ENCODE assay signal across 26 cellular contexts in the genomic region with DNA sequence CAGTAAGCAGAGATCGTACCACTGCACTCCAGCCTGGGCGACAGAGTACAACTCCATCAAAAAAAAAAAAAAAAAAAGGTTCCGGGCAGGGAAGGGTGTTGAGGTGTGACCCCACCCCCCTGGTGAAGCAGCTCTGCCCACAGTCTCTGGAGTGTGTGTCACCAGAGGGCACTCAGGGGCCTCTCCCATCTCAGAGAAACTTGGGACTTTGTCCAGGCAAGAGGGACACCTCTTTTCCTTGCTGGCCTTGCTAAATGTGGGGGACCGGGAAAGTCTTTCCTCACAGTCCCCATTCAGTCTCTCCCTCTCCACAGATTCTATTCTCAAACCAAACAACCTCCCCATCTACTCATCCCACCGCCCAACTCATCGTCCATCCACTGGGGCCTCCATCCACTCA. TPM values are rescaled to one million over a fixed set of nuclear protein-coding genes. Genes with fewer than 3 reads are reported as not detected.
DNase-seq lines count a peak whose midpoint lies in the region; ATAC-seq and TF ChIP-seq lines count a peak whose summit lies in the region.
"Had no signal": no experiment of that assay in that cellular context is flagged by ENCODE, and none has a peak within 500 bp of the region (broad histone marks: within the 10 kb centered on the region; RNA-seq: fewer than 3 reads in every experiment).

No MANE protein-coding gene starts in this region.

- no peaks in the 10 kb centered on the region for H3K4me1 ChIP-seq in osteoblast (ENCODE audit: insufficient read depth, low read length)
- H3K4me1 ChIP-seq: BE2C had no signal

- POLR2A ChIA-PET in activated CD8-positive, alpha-beta T cell treated with anti-CD3 and anti-CD28 coated beads for 36 hours (lab: Charles Lee), result no interaction called here
- POLR2A ChIA-PET in activated CD8-positive, alpha-beta T cell treated with anti-CD3 and anti-CD28 coated beads, Interleukin-2, amount 10 ng/mL, durations not matched to agents 7 days and 5 days (lab: Charles Lee), result no interaction called here

- no peak for TF ChIP-seq CTCF in activated CD8-positive, alpha-beta T cell treated with anti-CD3 and anti-CD28 coated beads for 36 hours (IDR thresholded peaks at IDR 0.05)
- TF ChIP-seq CTCF in osteoblast (IDR thresholded peaks at IDR 0.05; ENCODE audit: extremely low read depth, low read depth, low read length), result no peak

- H3K36me3 Mint-ChIP-seq in activated CD8-positive, alpha-beta T cell treated with anti-CD3 and anti-CD28 coated beads for 36 hours (ENCODE audit: low read depth), result peaks cover 31% of the 10 kb centered on the region
- peaks cover 33% of the 10 kb centered on the region for H3K36me3 Mint-ChIP-seq in activated CD8-positive, alpha-beta T cell treated with anti-CD3 and anti-CD28 coated beads, Interleukin-2, amount 10 ng/mL, durations not matched to agents 7 days and 5 days (ENCODE audit: low read depth)
- H3K36me3 Mint-ChIP-seq in activated T-helper 2 cell treated with anti-CD3 and anti-CD28 coated beads, Interferon-gamma antibody, Interleukin-2, Interleukin-4, amounts not matched to agents 10 μg/mL and 5 μg/mL and 100 μg/mL, durations not matched to agents 14 hours and 24 hours and 36 hours (ENCODE audit: low read depth), result peaks cover 53% of the 10 kb centered on the region
- peaks cover 49% of the 10 kb centered on the region for H3K36me3 Mint-ChIP-seq in activated CD4-positive, alpha-beta T cell treated with anti-CD3 and anti-CD28 coated beads, Interleukin-2, amount 10 ng/mL, durations not matched to agents 24 days and 14 days (ENCODE audit: low read depth)

- no peak for TF ChIP-seq EP300 in Ishikawa (IDR thresholded peaks at IDR 0.05; ENCODE audit: borderline replicate concordance)

- no peaks in the 10 kb centered on the region for H3K27me3 ChIP-seq in osteoblast (ENCODE audit: insufficient read depth, low read length)
- H3K27me3 ChIP-seq: BE2C, MG63 had no signal

- ATAC-seq in activated CD8-positive, alpha-beta T cell treated with anti-CD3 and anti-CD28 coated beads for 36 hours, result no peak
- ATAC-seq in activated CD8-positive, alpha-beta T cell treated with anti-CD3 and anti-CD28 coated beads, Interleukin-2, amount 10 ng/mL, durations not matched to agents 7 days and 5 days, result no peak
- no peak for ATAC-seq in HG03097 (IDR thresholded peaks at IDR 0.05; ENCODE audit: low FRiP score, unreplicated experiment)
- ATAC-seq: GM23338 had no signal

- no peak overlapping the region for H3K27ac ChIP-seq in osteoblast (ENCODE audit: low read depth, low read length)
- H3K27ac ChIP-seq: 22Rv1 had no signal

- DNase-seq in activated CD8-positive, alpha-beta T cell treated with anti-CD3 and anti-CD28 coated beads for 36 hours, result no peak
- no peak for DNase-seq in activated CD8-positive, alpha-beta T cell treated with anti-CD3 and anti-CD28 coated beads, Interleukin-2, amount 10 ng/mL, durations not matched to agents 7 days and 5 days
- DNase-seq in activated T-helper 2 cell treated with anti-CD3 and anti-CD28 coated beads, Interferon-gamma antibody, Interleukin-2, Interleukin-4, amounts not matched to agents 10 μg/mL and 5 μg/mL and 100 μg/mL, durations not matched to agents 14 hours and 24 hours and 36 hours (ENCODE audit: low spot score), result no peak
- DNase-seq in osteoblast (ENCODE audit: insufficient read length, low spot score, missing footprints), result peak; percentile 94
- DNase-seq in activated CD4-positive, alpha-beta T cell treated with anti-CD3 and anti-CD28 coated beads, Interleukin-2, amount 10 ng/mL, durations not matched to agents 24 days and 14 days, result no peak
- no peak for DNase-seq in activated CD8-positive, alpha-beta memory T cell treated with anti-CD3 and anti-CD28 coated beads, Interleukin-2, amount 50 U/mL, for 4 hours
- DNase-seq: BE2C; CD4-positive, CD25-positive, alpha-beta regulatory T cell; COR-L47; DMS 273 treated with DMSO at 0.1 percent for 48 hours; DND-41; GDM1; HCEC 1CT; MG63; NCI-H1048; NCI-H1436; NCI-H1930; NCI-H226; NCI-H524; NCI-H82; RPMI8226; SIG-M5 had no signal

- H3K4me3 Mint-ChIP-seq in activated CD8-positive, alpha-beta T cell treated with anti-CD3 and anti-CD28 coated beads for 36 hours, result no peak overlapping the region
- no peak overlapping the region for H3K4me3 Mint-ChIP-seq in activated CD8-positive, alpha-beta T cell treated with anti-CD3 and anti-CD28 coated beads, Interleukin-2, amount 10 ng/mL, durations not matched to agents 7 days and 5 days
- H3K4me3 Mint-ChIP-seq in activated T-helper 2 cell treated with anti-CD3 and anti-CD28 coated beads, Interferon-gamma antibody, Interleukin-2, Interleukin-4, amounts not matched to agents 10 μg/mL and 5 μg/mL and 100 μg/mL, durations not matched to agents 14 hours and 24 hours and 36 hours (ENCODE audit: low read depth), result no peak overlapping the region
- H3K4me3 Mint-ChIP-seq in activated CD4-positive, alpha-beta T cell treated with anti-CD3 and anti-CD28 coated beads, Interleukin-2, amount 10 ng/mL, durations not matched to agents 24 days and 14 days, result no peak overlapping the region
- H3K4me3 Mint-ChIP-seq: CD4-positive, CD25-positive, alpha-beta regulatory T cell; GM23338 had no signal

- no peak overlapping the region for H3K4me3 ChIP-seq in osteoblast (ENCODE audit: insufficient read depth, low read length)
- H3K4me3 ChIP-seq: GM23338, MG63 had no signal

- CTCF ChIA-PET in activated CD8-positive, alpha-beta T cell treated with anti-CD3 and anti-CD28 coated beads for 36 hours (lab: Charles Lee), result no interaction called here
- CTCF ChIA-PET in activated CD8-positive, alpha-beta T cell treated with anti-CD3 and anti-CD28 coated beads, Interleukin-2, amount 10 ng/mL, durations not matched to agents 7 days and 5 days (lab: Charles Lee), result no interaction called here

- intact Hi-C loops in activated CD8-positive, alpha-beta T cell treated with anti-CD3 and anti-CD28 coated beads for 36 hours (cut with micrococcal nuclease), result no loop called here
- intact Hi-C loops in activated T-helper 2 cell treated with anti-CD3 and anti-CD28 coated beads, Interferon-gamma antibody, Interleukin-2, Interleukin-4, amounts not matched to agents 10 μg/mL and 5 μg/mL and 100 μg/mL, durations not matched to agents 14 hours and 24 hours and 36 hours (cut with micrococcal nuclease), result no loop called here
- intact Hi-C loops in activated CD4-positive, alpha-beta T cell treated with anti-CD3 and anti-CD28 coated beads, Interleukin-2, amount 10 ng/mL, durations not matched to agents 24 days and 14 days (cut with micrococcal nuclease), result no loop called here

- H2AFZ ChIP-seq in osteoblast (ENCODE audit: low read length), result no peak overlapping the region
- H2AFZ ChIP-seq: GM23338 had no signal

- TF ChIP-seq RAD21 in Ishikawa (IDR thresholded peaks at IDR 0.05; ENCODE audit: low read depth), result peak; percentile 8; the same call in 1 of the 2 replicates

- H3K9me3 Mint-ChIP-seq in activated CD8-positive, alpha-beta T cell treated with anti-CD3 and anti-CD28 coated beads for 36 hours, result no peaks in the 10 kb centered on the region
- H3K9me3 Mint-ChIP-seq in activated CD8-positive, alpha-beta T cell treated with anti-CD3 and anti-CD28 coated beads, Interleukin-2, amount 10 ng/mL, durations not matched to agents 7 days and 5 days (ENCODE audit: insufficient read depth), result no peaks in the 10 kb centered on the region
- no peaks in the 10 kb centered on the region for H3K9me3 Mint-ChIP-seq in activated T-helper 2 cell treated with anti-CD3 and anti-CD28 coated beads, Interferon-gamma antibody, Interleukin-2, Interleukin-4, amounts not matched to agents 10 μg/mL and 5 μg/mL and 100 μg/mL, durations not matched to agents 14 hours and 24 hours and 36 hours
- no peaks in the 10 kb centered on the region for H3K9me3 Mint-ChIP-seq in activated CD4-positive, alpha-beta T cell treated with anti-CD3 and anti-CD28 coated beads, Interleukin-2, amount 10 ng/mL, durations not matched to agents 24 days and 14 days
- H3K9me3 Mint-ChIP-seq: CD4-positive, CD25-positive, alpha-beta regulatory T cell; GM23338 had no signal

- H3K27me3 Mint-ChIP-seq in activated CD8-positive, alpha-beta T cell treated with anti-CD3 and anti-CD28 coated beads for 36 hours, result no peaks in the 10 kb centered on the region
- H3K27me3 Mint-ChIP-seq in activated CD8-positive, alpha-beta T cell treated with anti-CD3 and anti-CD28 coated beads, Interleukin-2, amount 10 ng/mL, durations not matched to agents 7 days and 5 days (ENCODE audit: low read depth), result no peaks in the 10 kb centered on the region
- no peaks in the 10 kb centered on the region for H3K27me3 Mint-ChIP-seq in activated T-helper 2 cell treated with anti-CD3 and anti-CD28 coated beads, Interferon-gamma antibody, Interleukin-2, Interleukin-4, amounts not matched to agents 10 μg/mL and 5 μg/mL and 100 μg/mL, durations not matched to agents 14 hours and 24 hours and 36 hours (ENCODE audit: low read depth)
- H3K27me3 Mint-ChIP-seq in activated CD4-positive, alpha-beta T cell treated with anti-CD3 and anti-CD28 coated beads, Interleukin-2, amount 10 ng/mL, durations not matched to agents 24 days and 14 days, result no peaks in the 10 kb centered on the region
- H3K27me3 Mint-ChIP-seq: CD4-positive, CD25-positive, alpha-beta regulatory T cell had no signal

- H3K4me2 ChIP-seq in osteoblast (ENCODE audit: insufficient read depth, low read length), result no peak overlapping the region
- H3K4me2 ChIP-seq: GM23338 had no signal

- peaks cover 73% of the 10 kb centered on the region for H3K36me3 ChIP-seq in osteoblast (ENCODE audit: insufficient read depth, low read length)

- no peaks in the 10 kb centered on the region for H3K79me2 ChIP-seq in osteoblast (ENCODE audit: insufficient read depth, low read length)

- no peaks in the 10 kb centered on the region for H3K4me1 Mint-ChIP-seq in activated CD8-positive, alpha-beta T cell treated with anti-CD3 and anti-CD28 coated beads for 36 hours (ENCODE audit: low read depth)
- no peaks in the 10 kb centered on the region for H3K4me1 Mint-ChIP-seq in activated CD8-positive, alpha-beta T cell treated with anti-CD3 and anti-CD28 coated beads, Interleukin-2, amount 10 ng/mL, durations not matched to agents 7 days and 5 days (ENCODE audit: low read depth)
- no peaks in the 10 kb centered on the region for H3K4me1 Mint-ChIP-seq in activated T-helper 2 cell treated with anti-CD3 and anti-CD28 coated beads, Interferon-gamma antibody, Interleukin-2, Interleukin-4, amounts not matched to agents 10 μg/mL and 5 μg/mL and 100 μg/mL, durations not matched to agents 14 hours and 24 hours and 36 hours (ENCODE audit: low read depth)
- H3K4me1 Mint-ChIP-seq in activated CD4-positive, alpha-beta T cell treated with anti-CD3 and anti-CD28 coated beads, Interleukin-2, amount 10 ng/mL, durations not matched to agents 24 days and 14 days, result peaks cover 3% of the 10 kb centered on the region
- H3K4me1 Mint-ChIP-seq: CD4-positive, CD25-positive, alpha-beta regulatory T cell; GM23338 had no signal

- H3K27ac Mint-ChIP-seq in activated CD8-positive, alpha-beta T cell treated with anti-CD3 and anti-CD28 coated beads for 36 hours, result peak overlapping the region; percentile 24
- H3K27ac Mint-ChIP-seq in activated CD8-positive, alpha-beta T cell treated with anti-CD3 and anti-CD28 coated beads, Interleukin-2, amount 10 ng/mL, durations not matched to agents 7 days and 5 days, result no peak overlapping the region
- H3K27ac Mint-ChIP-seq in activated T-helper 2 cell treated with anti-CD3 and anti-CD28 coated beads, Interferon-gamma antibody, Interleukin-2, Interleukin-4, amounts not matched to agents 10 μg/mL and 5 μg/mL and 100 μg/mL, durations not matched to agents 14 hours and 24 hours and 36 hours, result peak overlapping the region; percentile 50
- no peak overlapping the region for H3K27ac Mint-ChIP-seq in activated CD4-positive, alpha-beta T cell treated with anti-CD3 and anti-CD28 coated beads, Interleukin-2, amount 10 ng/mL, durations not matched to agents 24 days and 14 days
- H3K27ac Mint-ChIP-seq: GM23338 had no signal

- peaks cover 16% of the 10 kb centered on the region for H4K20me1 ChIP-seq in osteoblast (ENCODE audit: insufficient read depth, low read length)

- H3K9me3 ChIP-seq in osteoblast (ENCODE audit: low read depth, low read length), result no peaks in the 10 kb centered on the region
- H3K9me3 ChIP-seq: BE2C, MG63 had no signal

RNA-seq across cellular contexts. Expression of gene RFLNA, which starts 43.6 kb away (rescaled TPM):
- not detected for total RNA-seq in activated CD8-positive, alpha-beta T cell treated with anti-CD3 and anti-CD28 coated beads for 36 hours
- total RNA-seq in activated CD8-positive, alpha-beta T cell treated with anti-CD3 and anti-CD28 coated beads, Interleukin-2, amount 10 ng/mL, durations not matched to agents 7 days and 5 days, result not detected
- total RNA-seq in activated T-helper 2 cell treated with anti-CD3 and anti-CD28 coated beads, Interferon-gamma antibody, Interleukin-2, Interleukin-4, amounts not matched to agents 10 μg/mL and 5 μg/mL and 100 μg/mL, durations not matched to agents 14 hours and 24 hours and 36 hours, result not detected in 2 replicates
- total RNA-seq in osteoblast, result 15.9 and 16.2 TPM in 2 replicates
- not detected in 2 replicates for total RNA-seq in activated CD4-positive, alpha-beta T cell treated with anti-CD3 and anti-CD28 coated beads, Interleukin-2, amount 10 ng/mL, durations not matched to agents 24 days and 14 days
- total RNA-seq: CD4-positive, CD25-positive, alpha-beta regulatory T cell had no signal

Comparison
In these comparisons a context has a peak if more than half of its experiments do, and no peak if none do; other contexts are left out.
1. H3K27ac Mint-ChIP-seq: peak in activated CD8-positive, alpha-beta T cell treated with anti-CD3 and anti-CD28 coated beads for 36 hours (single experiment) and activated T-helper 2 cell treated with anti-CD3 and anti-CD28 coated beads, Interferon-gamma antibody, Interleukin-2, Interleukin-4, amounts not matched to agents 10 μg/mL and 5 μg/mL and 100 μg/mL, durations not matched to agents 14 hours and 24 hours and 36 hours (single experiment); none in activated CD8-positive, alpha-beta T cell treated with anti-CD3 and anti-CD28 coated beads, Interleukin-2, amount 10 ng/mL, durations not matched to agents 7 days and 5 days (single experiment) and activated CD4-positive, alpha-beta T cell treated with anti-CD3 and anti-CD28 coated beads, Interleukin-2, amount 10 ng/mL, durations not matched to agents 24 days and 14 days (single experiment).
2. RNA of gene RFLNA, which starts 43.6 kb away (total RNA-seq): 15.9 to 16.2 TPM in osteoblast; not detected in activated CD8-positive, alpha-beta T cell treated with anti-CD3 and anti-CD28 coated beads for 36 hours, not detected in activated CD8-positive, alpha-beta T cell treated with anti-CD3 and anti-CD28 coated beads, Interleukin-2, amount 10 ng/mL, durations not matched to agents 7 days and 5 days, not detected in activated T-helper 2 cell treated with anti-CD3 and anti-CD28 coated beads, Interferon-gamma antibody, Interleukin-2, Interleukin-4, amounts not matched to agents 10 μg/mL and 5 μg/mL and 100 μg/mL, durations not matched to agents 14 hours and 24 hours and 36 hours and not detected in activated CD4-positive, alpha-beta T cell treated with anti-CD3 and anti-CD28 coated beads, Interleukin-2, amount 10 ng/mL, durations not matched to agents 24 days and 14 days; every median in the first group is over 10 times any median in the second.